In genomic region chr20:31949877-31950646, GRCh38 we compare ENCODE assay signal across 14 cellular contexts. TPM values are rescaled to one million over a fixed set of nuclear protein-coding genes. Genes with fewer than 3 reads are reported as not detected.
DNase-seq lines count a peak whose midpoint lies in the region; ATAC-seq, FAIRE-seq and TF ChIP-seq lines count a peak whose summit lies in the region.
"Had no signal": no experiment of that assay in that cellular context is flagged by ENCODE, and none has a peak within 500 bp of the region (broad histone marks: within the 10 kb centered on the region; RNA-seq: fewer than 3 reads in every experiment).

No MANE protein-coding gene starts in this region.

- H3K27me3 ChIP-seq in DND-41 (ENCODE audit: insufficient read depth, low read length, poor library complexity) = no peaks in the 10 kb centered on the region
- H3K27me3 ChIP-seq in Loucy (ENCODE audit: insufficient read depth, low read length, poor library complexity, severe bottlenecking) = no peaks in the 10 kb centered on the region
- no peaks in the 10 kb centered on the region for H3K27me3 ChIP-seq in K562 (ENCODE audit: control insufficient read depth in 2 of 2, insufficient read depth in 2 of 2, low read length in 2 of 2)

- TF ChIP-seq EP300 in K562 (IDR thresholded peaks at IDR 0.05; ENCODE audit: low read length) = peak; percentile 66; the same call in 1 of the 2 replicates

- H3K27ac Mint-ChIP-seq in nephron progenitor cell = peak overlapping the region; percentile 68

- intact Hi-C loops in K562 (cut with micrococcal nuclease) = loop anchor here (2.0 to 5.0 kb wide), 5 partner anchors 21 to 142 kb away; no protein-coding TSS in a partner anchor

- ATAC-seq in DND-41 (ENCODE audit: insufficient read depth, low read depth) (no peak), K562 (peak; percentile 57), GM18498 (IDR thresholded peaks at IDR 0.05; ENCODE audit: unreplicated experiment) (no peak), HG02852 (IDR thresholded peaks at IDR 0.05; ENCODE audit: unreplicated experiment) (no peak)

- TF ChIP-seq POLR2A in K562 (conservative IDR thresholded peaks at IDR 0.05) = no peak

- H3K27ac ChIP-seq in DND-41 (ENCODE audit: low read length) = no peak overlapping the region
- H3K27ac ChIP-seq in K562 (ENCODE audit: extremely low read depth, low read depth, low read length) = peak overlapping the region; percentile 68
- H3K27ac ChIP-seq: neutrophil had no signal

- no peak for TF ChIP-seq RAD21 in K562 (CRISPR knock-in tag; conservative IDR thresholded peaks at IDR 0.05 in 1 of 2, IDR thresholded peaks at IDR 0.05 in 1 of 2)

- H4K20me1 ChIP-seq in DND-41 (ENCODE audit: insufficient read depth, low read length) (peaks cover 35% of the 10 kb centered on the region), Loucy (ENCODE audit: insufficient read depth, low read length, poor library complexity, severe bottlenecking) (peaks cover 31% of the 10 kb centered on the region), K562 (replicated peaks; ENCODE audit: control insufficient read depth, insufficient read depth, low read length) (peaks cover 15% of the 10 kb centered on the region)

- H3F3A ChIP-seq in Loucy (ENCODE audit: low read depth) = no peaks in the 10 kb centered on the region

- peaks cover 3% of the 10 kb centered on the region for H3K9me3 Mint-ChIP-seq in nephron progenitor cell

- H3K4me1 Mint-ChIP-seq in nephron progenitor cell = peaks cover 34% of the 10 kb centered on the region

- peak overlapping the region; percentile 89 for H3K4me2 ChIP-seq in DND-41 (ENCODE audit: insufficient read depth, low read length)
- H3K4me2 ChIP-seq in Loucy (ENCODE audit: low read depth, low read length, poor library complexity, severe bottlenecking) = peak overlapping the region; percentile 94
- peak overlapping the region; percentile 86 for H3K4me2 ChIP-seq in K562 (ENCODE audit: insufficient read depth, low read length)

- peak overlapping the region; percentile 99 for H3K4me3 Mint-ChIP-seq in nephron progenitor cell

- no TSS peak for BruUV-seq in K562 (replicated peaks; lab: Mats Ljungman, UMichigan)

- H3K36me3 ChIP-seq in DND-41 (ENCODE audit: insufficient read depth, low read length) = peaks cover 54% of the 10 kb centered on the region
- peaks cover 40% of the 10 kb centered on the region for H3K36me3 ChIP-seq in Loucy (ENCODE audit: insufficient read depth, low read length)
- peaks cover 51% of the 10 kb centered on the region for H3K36me3 ChIP-seq in K562 (ENCODE audit: control insufficient read depth, insufficient read depth, low read length)

- peak overlapping the region in 1 of 2 experiments; percentile 89; a peak in 3 of 4 replicates for H3K4me3 ChIP-seq in DND-41 (ENCODE audit: low read depth in 1 of 2, low read length in 2 of 2)
- H3K4me3 ChIP-seq in Loucy (ENCODE audit: low read length, poor library complexity, severe bottlenecking) = peak overlapping the region; percentile 95
- H3K4me3 ChIP-seq in K562 = peak overlapping the region; percentile 63

- peaks cover 4% of the 10 kb centered on the region for H3K9me1 ChIP-seq in K562 (ENCODE audit: control insufficient read depth, insufficient read depth, low read length)

- in situ Hi-C loops in K562 (cut with MboI) = loop anchor here (5.0 kb wide), 1 partner anchor 88 kb away; no protein-coding TSS in a partner anchor

- H3K4me1 ChIP-seq in DND-41 (ENCODE audit: insufficient read depth, low read length) = peaks cover 19% of the 10 kb centered on the region
- H3K4me1 ChIP-seq in Loucy (ENCODE audit: insufficient read depth, low read length, poor library complexity, severe bottlenecking) = peaks cover 19% of the 10 kb centered on the region
- H3K4me1 ChIP-seq in K562 (replicated peaks in 1 of 2; ENCODE audit: control insufficient read depth in 2 of 2, insufficient read depth in 2 of 2, low read length in 2 of 2) = peaks cover 16 to 17% of the 10 kb centered on the region in 2 experiments

- peaks cover 24% of the 10 kb centered on the region for H3K27me3 Mint-ChIP-seq in nephron progenitor cell (ENCODE audit: low read depth, poor library complexity)

- peaks cover 37% of the 10 kb centered on the region for H3K79me2 ChIP-seq in DND-41 (ENCODE audit: insufficient read depth, low read length)
- H3K79me2 ChIP-seq in Loucy (ENCODE audit: insufficient read depth, low read length) = peaks cover 50% of the 10 kb centered on the region
- H3K79me2 ChIP-seq in K562 (ENCODE audit: control insufficient read depth, insufficient read depth, low read length) = peaks cover 35% of the 10 kb centered on the region

- H2AFZ ChIP-seq in DND-41 (ENCODE audit: low read depth, low read length) (no peak overlapping the region), Loucy (ENCODE audit: low read length) (no peak overlapping the region), K562 (ENCODE audit: low read depth, low read length) (no peak overlapping the region)

- peaks cover 4% of the 10 kb centered on the region for H3K9me3 ChIP-seq in DND-41 (ENCODE audit: insufficient read depth, low read length, severe bottlenecking)
- H3K9me3 ChIP-seq in Loucy (ENCODE audit: insufficient read depth, low read depth, low read length) = peaks cover 4% of the 10 kb centered on the region; the same call in 1 of the 2 replicates
- peaks cover 10% of the 10 kb centered on the region for H3K9me3 ChIP-seq in K562 (replicated peaks; ENCODE audit: control insufficient read depth, insufficient read depth, low read depth, low read length)
- H3K9me3 ChIP-seq: neutrophil had no signal

- H3K9me2 ChIP-seq in Loucy (replicated peaks; ENCODE audit: low read depth, low read length) = no peaks in the 10 kb centered on the region

- WGBS in K562 (ENCODE audit: insufficient coverage, low coverage, missing lambda C conversion rate) = 6% methylated on average over 9 of the region's 9 CpGs

- peak; percentile 95 for FAIRE-seq in K562 (lab: Jason Lieb, UNC)
- FAIRE-seq: G401.6, GM19239 had no signal

- H3K9ac ChIP-seq in DND-41 (ENCODE audit: low read depth, low read length) = peak overlapping the region; percentile 80
- H3K9ac ChIP-seq in Loucy (ENCODE audit: low read depth, low read length, poor library complexity, severe bottlenecking) = peak overlapping the region; percentile 97
- peak overlapping the region; percentile 24 to 77; a peak in 3 of 4 replicates for H3K9ac ChIP-seq in K562 (ENCODE audit: insufficient read depth in 1 of 2, low read depth in 2 of 2, low read length in 2 of 2)

- POLR2A ChIA-PET in K562 (lab: Yijun Ruan, JAX) (interaction anchor here (0.7 to 2.4 kb wide), 11 partner anchors 8 to 506 kb away, joined by 3 to 11 read pairs (median 3); no protein-coding TSS in a partner anchor), HEK293T (lab: Yijun Ruan, JAX) (no interaction called here)

- DNase-seq in DND-41 (no peak), K562 (ENCODE audit: extremely low read depth in 1 of 4, low spot score in 3 of 4) (peak; percentile 41 to 82 (median 57)), nephron progenitor cell (no peak), SW480 (ENCODE audit: low spot score) (no peak), HEK293T (ENCODE audit: extremely low spot score) (no peak)
- DNase-seq: caudate nucleus, head of caudate nucleus had no signal

- CTCF ChIA-PET in K562 (lab: Yijun Ruan, JAX; ENCODE audit: low intra/inter-chr PET ratio) = no interaction called here
- CTCF ChIA-PET in HEK293T (lab: Yijun Ruan, JAX) = interaction anchor here (0.6 to 1.0 kb wide), 2 partner anchors 97 to 1259 kb away, joined by 3 to 6 read pairs; no protein-coding TSS in a partner anchor

- peaks cover 52% of the 10 kb centered on the region for H3K36me3 Mint-ChIP-seq in nephron progenitor cell (ENCODE audit: low read depth)

- TF ChIP-seq CTCF in DND-41 (IDR thresholded peaks at IDR 0.05; ENCODE audit: borderline replicate concordance, extremely low read depth, low read length, poor library complexity, severe bottlenecking) (no peak), Loucy (conservative IDR thresholded peaks at IDR 0.05; ENCODE audit: low read length) (no peak), K562 (IDR thresholded peaks at IDR 0.05 in 2 of 3, conservative IDR thresholded peaks at IDR 0.05 in 1 of 3; ENCODE audit: insufficient read depth in 2 of 3, low read depth in 1 of 3, low read length in 3 of 3) (no peak), nephron progenitor cell (IDR thresholded peaks at IDR 0.05) (no peak)

RNA-seq across cellular contexts. Expression of gene PDRG1, which starts 1.8 kb away (rescaled TPM):
- 7.2 and 10.9 TPM in 2 replicates for total RNA-seq in K562 (2011; cell fraction: chromatin; rRNA removed; ENCODE audit: low replicate concordance)
- 8.9 and 9.8 TPM in 2 replicates for total RNA-seq in K562 (2011; cell fraction: nucleolus; rRNA removed)
- total RNA-seq in K562 (2011; cell fraction: nucleoplasm; rRNA removed) = 10.8 and 12.4 TPM in 2 replicates
- total RNA-seq in K562 (2014; rRNA removed) (19.9 and 22.2 TPM in 2 replicates), K562 (2014; rRNA removed; fragmentation: Illumina TruSeq; extraction: Trizol) (11.6 and 12.6 TPM in 2 replicates), K562 (2015; rRNA removed; fragmentation: Illumina TruSeq; extraction: Trizol) (13.4 and 14.1 TPM in 2 replicates), K562 (2021) (25.2 and 26.1 TPM in 2 replicates)
- polyA plus RNA-seq in K562 (2011; rRNA removed) (24.8 and 27.8 TPM in 2 replicates), K562 (2014; fragmentation: Illumina TruSeq; extraction: Trizol) (23.4 and 24.6 TPM in 2 replicates), K562 (2014; fragmentation: Nextera tagmentation; extraction: Ambion mirVana) (10 to 100 TPM; 38.5 to 58.6 TPM), K562 (2014; rRNA removed) (31.6 and 32.2 TPM in 2 replicates)
- 23.2 and 23.9 TPM in 2 replicates for polyA plus RNA-seq in K562 (2011; cell fraction: cytosol; rRNA removed)
- 13.6 and 15.4 TPM in 2 replicates for polyA plus RNA-seq in K562 (2011; cell fraction: nucleus; rRNA removed)
- 20.8 and 24.1 TPM in 2 replicates for polyA plus RNA-seq in K562 (2012)
- polyA minus RNA-seq in K562 (2011; rRNA and poly(A)+ RNA removed) = 6.9 and 8.1 TPM in 2 replicates
- 6.5 TPM in 2 replicates for polyA minus RNA-seq in K562 (2011; cell fraction: cytosol; rRNA and poly(A)+ RNA removed)
- 4.8 and 5.6 TPM in 2 replicates for polyA minus RNA-seq in K562 (2011; cell fraction: nucleus; rRNA and poly(A)+ RNA removed)

RNA-seq across cellular contexts. Expression of gene XKR7, which starts 17.9 kb away (rescaled TPM):
- not detected in 2 replicates for total RNA-seq in K562 (2011; cell fraction: chromatin; rRNA removed; ENCODE audit: low replicate concordance)
- total RNA-seq in K562 (2011; cell fraction: nucleolus; rRNA removed) = not detected in 2 replicates
- total RNA-seq in K562 (2011; cell fraction: nucleoplasm; rRNA removed) = not detected in 2 replicates
- not detected in 2 replicates for total RNA-seq in K562 (2014; rRNA removed)
- not detected in 2 replicates for total RNA-seq in K562 (2014; rRNA removed; fragmentation: Illumina TruSeq; extraction: Trizol)
- total RNA-seq in K562 (2015; rRNA removed; fragmentation: Illumina TruSeq; extraction: Trizol) = not detected in 2 replicates
- total RNA-seq in K562 (2021) = 0.02 TPM in 1 of 2 replicates, not detected in the other
- not detected in 2 replicates for polyA plus RNA-seq in K562 (2011; rRNA removed)
- under 0.01 TPM in 1 of 2 replicates, not detected in the other for polyA plus RNA-seq in K562 (2011; cell fraction: cytosol; rRNA removed)
- not detected in 2 replicates for polyA plus RNA-seq in K562 (2011; cell fraction: nucleus; rRNA removed)
- polyA plus RNA-seq in K562 (2012) = not detected in 2 replicates
- not detected in 2 replicates for polyA plus RNA-seq in K562 (2014; fragmentation: Illumina TruSeq; extraction: Trizol)
- polyA plus RNA-seq in K562 (2014; fragmentation: Nextera tagmentation; extraction: Ambion mirVana) = not detected
- polyA plus RNA-seq in K562 (2014; rRNA removed) = not detected in 2 replicates
- not detected in 2 replicates for polyA minus RNA-seq in K562 (2011; rRNA and poly(A)+ RNA removed)
- polyA minus RNA-seq in K562 (2011; cell fraction: cytosol; rRNA and poly(A)+ RNA removed) = not detected in 2 replicates
- not detected in 2 replicates for polyA minus RNA-seq in K562 (2011; cell fraction: nucleus; rRNA and poly(A)+ RNA removed)
- total RNA-seq: LHCN-M2 had no signal

Comparison
In these comparisons a context has a peak if more than half of its experiments do, and no peak if none do; other contexts are left out.
1. DNase-seq: peak in K562 (4 of 4); none in DND-41 (single experiment), nephron progenitor cell (single experiment), SW480 (single experiment) and HEK293T (single experiment).
2. Peak in every context shown above with its lines, with median percentiles within 50 percentile points of each other: H3K4me2 ChIP-seq and H3K9ac ChIP-seq.